10 cellular contexts compared by ENCODE assay signal in the genomic region with DNA sequence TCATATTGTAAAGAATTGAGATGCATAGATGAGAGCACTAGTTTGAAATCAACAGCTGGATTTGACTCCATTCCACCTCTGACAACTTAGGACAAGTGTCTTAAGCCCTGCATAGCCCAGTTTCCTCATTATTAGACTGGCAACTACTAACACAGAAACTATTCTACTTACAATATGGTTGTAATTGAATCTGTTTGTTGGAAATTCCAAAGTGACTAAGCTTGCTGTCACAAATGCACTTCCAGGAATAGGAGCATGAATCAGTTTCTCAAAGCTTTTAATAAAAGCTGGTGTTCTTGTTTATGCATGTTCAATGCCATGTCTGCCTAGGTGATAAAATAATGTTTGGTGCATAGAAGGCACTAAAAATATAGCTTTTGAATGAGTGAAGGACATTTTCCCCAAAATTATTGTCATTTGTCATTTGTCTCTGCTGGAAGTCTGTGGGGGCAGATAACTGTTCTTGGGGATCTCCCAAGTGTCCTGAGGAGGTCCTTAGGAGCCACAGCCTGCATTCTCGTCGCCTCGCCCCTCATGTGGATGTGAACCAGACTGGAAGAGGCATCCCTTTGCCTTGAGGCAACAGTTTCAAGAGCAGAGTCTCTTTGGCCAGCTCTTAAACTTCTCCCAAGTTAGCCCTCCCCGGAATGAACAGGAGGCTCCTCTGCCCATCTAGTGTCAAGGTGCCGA. TPM values are rescaled to one million over a fixed set of nuclear protein-coding genes. Genes with fewer than 3 reads are reported as not detected.
DNase-seq lines count a peak whose midpoint lies in the region; ATAC-seq and TF ChIP-seq lines count a peak whose summit lies in the region.
"Had no signal": no experiment of that assay in that cellular context is flagged by ENCODE, and none has a peak within 500 bp of the region (broad histone marks: within the 10 kb centered on the region; RNA-seq: fewer than 3 reads in every experiment).

No MANE protein-coding gene starts in this region.

- H3K9me3 ChIP-seq in PC-9 (ENCODE audit: insufficient read depth, low read depth), result 0 out of 2 replicates have a peak, but pooled peaks cover 10% of the 10 kb centered on the region
- H3K9me3 ChIP-seq: BE2C had no signal

- no peaks in the 10 kb centered on the region for H3K36me3 ChIP-seq in PC-9 (ENCODE audit: low read depth)
- H3K36me3 ChIP-seq: BE2C had no signal

- H3K4me1 ChIP-seq in PC-9 (replicated peaks; ENCODE audit: insufficient read depth), result peaks cover 46% of the 10 kb centered on the region
- H3K4me1 ChIP-seq: BE2C had no signal

- peak overlapping the region; percentile 48 for H3K4me3 Mint-ChIP-seq in activated CD4-positive, alpha-beta T cell treated with anti-CD3 and anti-CD28 coated beads for 36 hours
- H3K4me3 Mint-ChIP-seq: activated naive CD8-positive, alpha-beta T cell treated with anti-CD3 and anti-CD28 coated beads, Interleukin-2, amount 10 ng/mL, durations not matched to agents 7 days and 5 days had no signal

- no peaks in the 10 kb centered on the region for H3K9me2 ChIP-seq in PC-9 (ENCODE audit: insufficient read depth)

- no peaks in the 10 kb centered on the region for H3K27me3 Mint-ChIP-seq in activated CD4-positive, alpha-beta T cell treated with anti-CD3 and anti-CD28 coated beads for 36 hours
- H3K27me3 Mint-ChIP-seq: activated naive CD8-positive, alpha-beta T cell treated with anti-CD3 and anti-CD28 coated beads, Interleukin-2, amount 10 ng/mL, durations not matched to agents 7 days and 5 days had no signal

- peak; percentile 37 for ATAC-seq in activated CD4-positive, alpha-beta T cell treated with anti-CD3 and anti-CD28 coated beads for 36 hours
- no peak for ATAC-seq in HG02588 (IDR thresholded peaks at IDR 0.05; ENCODE audit: unreplicated experiment)

- H3K9me3 Mint-ChIP-seq in activated CD4-positive, alpha-beta T cell treated with anti-CD3 and anti-CD28 coated beads for 36 hours (ENCODE audit: low read depth), result peaks cover 12% of the 10 kb centered on the region

- peaks cover 88% of the 10 kb centered on the region for H3K36me3 Mint-ChIP-seq in activated CD4-positive, alpha-beta T cell treated with anti-CD3 and anti-CD28 coated beads for 36 hours (ENCODE audit: low read depth)

- CTCF ChIA-PET in activated CD4-positive, alpha-beta T cell treated with anti-CD3 and anti-CD28 coated beads for 36 hours (lab: Charles Lee), result interaction anchor here (0.8 to 1.6 kb wide), 8 partner anchors 9 to 347 kb away, joined by 3 to 4 read pairs (median 3); no protein-coding TSS in a partner anchor
- CTCF ChIA-PET in PC-9 (lab: Charles Lee), result interaction anchor here (1.3 kb wide), 1 partner anchor 23 kb away, joined by 5 read pairs; no protein-coding TSS in a partner anchor

- BruUV-seq in PC-9 (replicated peaks; lab: Mats Ljungman, UMichigan), result TSS peak; percentile 91

- H3K4me2 ChIP-seq in PC-9, result peak overlapping the region; percentile 72

- no peaks in the 10 kb centered on the region for H4K20me1 ChIP-seq in PC-9 (ENCODE audit: insufficient read depth)

- intact Hi-C loops in activated CD4-positive, alpha-beta T cell treated with anti-CD3 and anti-CD28 coated beads for 36 hours (cut with DNase I, micrococcal nuclease), result loop anchor here (5.0 to 10.0 kb wide), 3 partner anchors 71 to 606 kb away; partner anchors contain the start of gene BBX (in 1 of the 2)
- intact Hi-C loops in PC-9 (cut with micrococcal nuclease; ENCODE audit: unreplicated experiment), result loop anchor here (1.0 to 5.0 kb wide), 2 partner anchors 40 to 79 kb away; partner anchors contain the start of gene CD47

- H3K27ac Mint-ChIP-seq in activated CD4-positive, alpha-beta T cell treated with anti-CD3 and anti-CD28 coated beads for 36 hours, result peak overlapping the region; percentile 93
- H3K27ac Mint-ChIP-seq: activated naive CD8-positive, alpha-beta T cell treated with anti-CD3 and anti-CD28 coated beads, Interleukin-2, amount 10 ng/mL, durations not matched to agents 7 days and 5 days had no signal

- POLR2A ChIA-PET in activated CD4-positive, alpha-beta T cell treated with anti-CD3 and anti-CD28 coated beads for 36 hours (lab: Charles Lee), result interaction anchor here (0.6 to 1.4 kb wide), 3 partner anchors 41 to 220 kb away, joined by 3 to 4 read pairs (median 4); partner anchors contain the start of gene HHLA2
- POLR2A ChIA-PET in PC-9 (lab: Charles Lee; ENCODE audit: unreplicated experiment), result interaction anchor here (0.9 kb wide), 1 partner anchor 22 kb away, joined by 5 read pairs; no protein-coding TSS in a partner anchor

- H3K27ac ChIP-seq in PC-9, result peak overlapping the region; percentile 84
- H3K27ac ChIP-seq in skin epidermis, result peak overlapping the region in 19 of 21 experiments; percentile 15 to 81 (median 68)

- H3K4me1 Mint-ChIP-seq in activated CD4-positive, alpha-beta T cell treated with anti-CD3 and anti-CD28 coated beads for 36 hours, result peaks cover 88% of the 10 kb centered on the region

- TF ChIP-seq CTCF in PC-9 (conservative IDR thresholded peaks at IDR 0.05) (no peak), epithelial cell of esophagus (IDR thresholded peaks at IDR 0.05; ENCODE audit: insufficient read depth, low read depth, low read length, missing control alignments) (no peak), GM13976 (IDR thresholded peaks at IDR 0.05; ENCODE audit: borderline replicate concordance, control extremely low read depth, extremely low read depth, insufficient read depth, missing control alignments) (no peak)

- in situ Hi-C loops in GM13976 (cut with MboI; ENCODE audit: low sequenced_read_pairs, unreplicated experiment), result no loop called here

- H3K4me3 ChIP-seq in PC-9 (no peak overlapping the region), epithelial cell of esophagus (ENCODE audit: low read length) (no peak overlapping the region), skin epidermis (no peak overlapping the region)

- no peak overlapping the region for H2AFZ ChIP-seq in PC-9

- H3K79me2 ChIP-seq in PC-9 (ENCODE audit: low read depth), result no peaks in the 10 kb centered on the region

- DNase-seq in activated CD4-positive, alpha-beta T cell treated with anti-CD3 and anti-CD28 coated beads for 36 hours, result no peak
- no peak for DNase-seq in activated CD4-positive, alpha-beta T cell treated with anti-CD3 and anti-CD28 coated beads, Interleukin-2, amount 50 U/mL, for 48 hours
- DNase-seq in PC-9 (peak; percentile 37 to 99), epithelial cell of esophagus (ENCODE audit: low read depth) (peak; percentile 96), GM13976 (ENCODE audit: low spot score) (no peak), DMS153 (lab: John Stamatoyannopoulos, UW) (no peak)
- DNase-seq: activated naive CD8-positive, alpha-beta T cell treated with anti-CD3 and anti-CD28 coated beads, Interleukin-2, amount 10 ng/mL, durations not matched to agents 7 days and 5 days; BE2C had no signal

- no peaks in the 10 kb centered on the region for H3K27me3 ChIP-seq in PC-9 (ENCODE audit: insufficient read depth, low read depth)
- H3K27me3 ChIP-seq: BE2C had no signal

- peaks cover 39% of the 10 kb centered on the region for H3F3A ChIP-seq in PC-9 (ENCODE audit: insufficient read depth, low read depth)

RNA-seq across cellular contexts. Expression of gene CD47, which starts 40.4 kb away (rescaled TPM):
- total RNA-seq in activated CD4-positive, alpha-beta T cell treated with anti-CD3 and anti-CD28 coated beads for 36 hours, result 100 to 1,000 TPM in 1 of 2 experiments, 10 to 100 TPM in 1; 58.6 to 104 TPM
- 74.8 and 76.9 TPM in 2 replicates for total RNA-seq in PC-9 (2021)

Comparison
In these comparisons a context has a peak if more than half of its experiments do, and no peak if none do; other contexts are left out.
1. DNase-seq: peak in PC-9 (2 of 2) and epithelial cell of esophagus (single experiment); none in activated CD4-positive, alpha-beta T cell treated with anti-CD3 and anti-CD28 coated beads for 36 hours (single experiment), activated CD4-positive, alpha-beta T cell treated with anti-CD3 and anti-CD28 coated beads, Interleukin-2, amount 50 U/mL, for 48 hours (0 of 2), GM13976 (single experiment) and DMS153 (single experiment).